Comparison of ENCODE assay signal across 16 cellular contexts in the genomic region with DNA sequence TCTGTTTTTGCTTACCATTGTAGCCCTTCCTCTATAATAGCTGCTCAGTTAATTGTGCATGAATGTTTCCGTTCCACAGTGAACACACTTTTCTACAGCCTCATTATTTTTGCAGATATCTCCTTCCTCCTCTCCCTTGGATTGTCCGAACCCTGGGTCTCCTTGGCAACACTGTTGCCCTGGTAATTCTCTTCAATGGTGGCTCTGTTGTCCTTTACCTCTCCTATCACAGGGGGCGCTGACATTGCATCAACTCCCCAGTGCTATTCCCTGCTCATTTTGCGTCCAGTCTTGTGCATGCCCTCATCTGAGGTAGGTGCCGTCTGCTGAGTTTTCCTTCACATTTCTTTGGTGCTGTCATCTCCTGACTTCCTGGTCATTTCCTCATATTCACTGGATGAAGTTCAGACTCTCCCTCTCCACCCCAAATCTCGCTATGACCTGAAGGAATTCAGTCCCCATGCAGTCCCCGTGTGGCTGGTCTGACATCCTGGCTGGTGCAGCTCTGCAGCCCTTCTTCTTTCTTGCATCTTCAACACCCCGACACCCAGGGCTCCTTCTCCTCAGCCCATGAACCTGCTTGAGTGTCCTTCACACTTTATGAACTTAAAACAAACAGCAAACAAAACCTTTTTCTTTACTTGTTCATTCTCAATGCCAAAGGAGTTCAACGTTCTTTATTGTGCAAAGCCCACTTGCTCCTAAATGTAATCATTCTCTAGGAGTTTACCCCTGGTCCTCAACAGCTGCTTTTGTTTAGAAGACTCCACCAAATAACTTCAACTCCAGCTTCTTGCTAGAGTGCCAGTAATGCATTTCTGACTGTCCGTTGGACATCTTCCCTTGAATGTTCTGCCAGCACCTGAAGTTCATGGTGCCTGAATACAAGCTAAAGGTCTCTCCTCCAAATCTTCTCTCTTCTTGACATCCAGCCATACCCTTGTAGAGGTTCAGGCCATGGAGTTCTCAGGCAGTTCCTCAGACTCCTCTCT. TPM values are rescaled to one million over a fixed set of nuclear protein-coding genes. Genes with fewer than 3 reads are reported as not detected.
DNase-seq lines count a peak whose midpoint lies in the region; ATAC-seq, FAIRE-seq and TF ChIP-seq lines count a peak whose summit lies in the region.
"Had no signal": no experiment of that assay in that cellular context is flagged by ENCODE, and none has a peak within 500 bp of the region (broad histone marks: within the 10 kb centered on the region; RNA-seq: fewer than 3 reads in every experiment).

No MANE protein-coding gene starts in this region.

- H3K79me1 ChIP-seq in mesenchymal stem cell (replicated peaks; ENCODE audit: low read length, poor library complexity, severe bottlenecking) = peaks cover 21% of the 10 kb centered on the region

- H2BK12ac ChIP-seq in mesenchymal stem cell (ENCODE audit: low read length in 2 of 2) = no peak overlapping the region

- peak; percentile 94 for FAIRE-seq in A204.1 (lab: Jason Lieb, UNC)

- no peak overlapping the region for H3K4ac ChIP-seq in mesenchymal stem cell (ENCODE audit: low read depth in 1 of 2, low read length in 2 of 2)

- H3K36me3 ChIP-seq in H7 (replicated peaks; ENCODE audit: control insufficient read depth, insufficient read depth, low read length) (no peaks in the 10 kb centered on the region), ascending aorta (no peaks in the 10 kb centered on the region), mesenchymal stem cell (ENCODE audit: control insufficient read depth in 1 of 2, insufficient read depth in 2 of 2, low read depth in 1 of 2, low read length in 2 of 2) (no peaks in the 10 kb centered on the region)
- H3K36me3 ChIP-seq: prostate gland had no signal

- H3K14ac ChIP-seq in mesenchymal stem cell (ENCODE audit: low read length in 2 of 2) = no peak overlapping the region

- WGBS in mesenchymal stem cell = 94% methylated on average over 10 of the region's 10 CpGs

- H4K8ac ChIP-seq in mesenchymal stem cell (ENCODE audit: low read length) = no peak overlapping the region

- H4K91ac ChIP-seq in mesenchymal stem cell (ENCODE audit: low read length) = no peak overlapping the region

- no peaks in the 10 kb centered on the region for H3K9me3 ChIP-seq in ascending aorta
- H3K9me3 ChIP-seq in mesenchymal stem cell (ENCODE audit: control insufficient read depth, low read length) = no peaks in the 10 kb centered on the region
- H3K9me3 ChIP-seq: prostate gland had no signal

- H2AFZ ChIP-seq in mesenchymal stem cell (ENCODE audit: low read depth, low read length) = no peak overlapping the region

- ATAC-seq in HG03097 (IDR thresholded peaks at IDR 0.05; ENCODE audit: low FRiP score, unreplicated experiment) = no peak
- ATAC-seq in HG03159 (IDR thresholded peaks at IDR 0.05; ENCODE audit: unreplicated experiment) = no peak
- ATAC-seq: stimulated activated naive CD8-positive, alpha-beta T cell treated with anti-CD3 and anti-CD28 coated beads, Interleukin-15, Interleukin-2, amounts not matched to agents 100 U/mL and 50 U/mL, for 24 hours; T-cell had no signal

- H3K27me3 ChIP-seq in H7 (ENCODE audit: control insufficient read depth, insufficient read depth, low read length) (no peaks in the 10 kb centered on the region), ascending aorta (no peaks in the 10 kb centered on the region), mesenchymal stem cell (ENCODE audit: control insufficient read depth in 1 of 2, insufficient read depth in 1 of 2, low read length in 2 of 2) (no peaks in the 10 kb centered on the region)
- H3K27me3 ChIP-seq: dorsolateral prefrontal cortex had no signal

- H3K18ac ChIP-seq in mesenchymal stem cell (ENCODE audit: low read depth in 1 of 2, low read length in 2 of 2) = no peak overlapping the region

- H2BK5ac ChIP-seq in mesenchymal stem cell (ENCODE audit: low read depth, low read length, poor library complexity, severe bottlenecking) = no peak overlapping the region

- DNase-seq in H7 (peak; percentile 38), ascending aorta (ENCODE audit: low spot score in 2 of 2) (no peak), mesenchymal stem cell (no peak), NCI-H2029 treated with DMSO at 0.1 percent for 48 hours (lab: John Stamatoyannopoulos, UW) (no peak)
- DNase-seq in activated T-cell treated with anti-CD3 and anti-CD28 coated beads, Interleukin-2, amount 50 U/mL, for 48 hours = no peak
- DNase-seq: activated naive CD4-positive, alpha-beta T cell; DMS153; dorsolateral prefrontal cortex; MV-4-11; stimulated activated CD4-positive, alpha-beta T cell treated with anti-CD3 and anti-CD28 coated beads, Interleukin-12 subunit alpha, Interleukin-12 subunit beta, amount 100 ng/mL, for 4 hours; stimulated activated naive CD8-positive, alpha-beta T cell treated with anti-CD3 and anti-CD28 coated beads, Interleukin-15, Interleukin-2, amounts not matched to agents 100 U/mL and 50 U/mL, for 24 hours; T-cell had no signal

- peak overlapping the region; percentile 77 to 84 for H3K27ac ChIP-seq in ascending aorta
- no peak overlapping the region for H3K27ac ChIP-seq in mesenchymal stem cell (ENCODE audit: low read length, poor library complexity, severe bottlenecking)
- H3K27ac ChIP-seq: prostate gland had no signal

- H3K23ac ChIP-seq in mesenchymal stem cell (ENCODE audit: low read length in 2 of 2) = peak overlapping the region in 1 of 2 experiments; percentile 72

- no peak overlapping the region for H2BK120ac ChIP-seq in mesenchymal stem cell (ENCODE audit: low read depth, low read length)

- intact Hi-C loops in ascending aorta (cut with DNase I) = loop anchor here (5.0 kb wide), 1 partner anchor 43 kb away; no protein-coding TSS in a partner anchor

- no peak overlapping the region for H3K4me2 ChIP-seq in mesenchymal stem cell (ENCODE audit: low read length, poor library complexity, severe bottlenecking)

- TF ChIP-seq CTCF in ascending aorta (IDR thresholded peaks at IDR 0.05) = no peak

- H2BK15ac ChIP-seq in mesenchymal stem cell (ENCODE audit: low read depth, poor library complexity, severe bottlenecking) = peak overlapping the region; percentile 36

- H3K4me3 ChIP-seq in H7 (ENCODE audit: insufficient read depth, low read depth, low read length) (no peak overlapping the region), ascending aorta (no peak overlapping the region), mesenchymal stem cell (ENCODE audit: insufficient read depth in 1 of 2, low read depth in 1 of 2, low read length in 2 of 2) (peak overlapping the region in 1 of 2 experiments; percentile 50)
- H3K4me3 ChIP-seq: dorsolateral prefrontal cortex, prostate gland had no signal

- H3K4me1 ChIP-seq in ascending aorta = peaks cover 13 to 63% of the 10 kb centered on the region in 2 donors
- peaks cover 5% of the 10 kb centered on the region for H3K4me1 ChIP-seq in mesenchymal stem cell (ENCODE audit: control insufficient read depth, insufficient read depth, low read depth, low read length)

- peak overlapping the region; percentile 60 for H2AK5ac ChIP-seq in mesenchymal stem cell (ENCODE audit: low read length, severe bottlenecking)

- no peak overlapping the region for H3K9ac ChIP-seq in mesenchymal stem cell (ENCODE audit: low read length)

RNA-seq across cellular contexts. Expression of gene PHACTR2, which starts 21.3 kb away (rescaled TPM):
- 35.1 and 38.4 TPM in 2 replicates for total RNA-seq in H7 (2014; rRNA removed; shearing (Covaris generic))
- 112 TPM for total RNA-seq in ascending aorta
- 41.5 TPM for polyA plus RNA-seq in mesenchymal stem cell (2013, experiment 1 of 2)
- polyA plus RNA-seq in mesenchymal stem cell (2013, experiment 2 of 2) = 38.1 TPM
